In the genomic region with DNA sequence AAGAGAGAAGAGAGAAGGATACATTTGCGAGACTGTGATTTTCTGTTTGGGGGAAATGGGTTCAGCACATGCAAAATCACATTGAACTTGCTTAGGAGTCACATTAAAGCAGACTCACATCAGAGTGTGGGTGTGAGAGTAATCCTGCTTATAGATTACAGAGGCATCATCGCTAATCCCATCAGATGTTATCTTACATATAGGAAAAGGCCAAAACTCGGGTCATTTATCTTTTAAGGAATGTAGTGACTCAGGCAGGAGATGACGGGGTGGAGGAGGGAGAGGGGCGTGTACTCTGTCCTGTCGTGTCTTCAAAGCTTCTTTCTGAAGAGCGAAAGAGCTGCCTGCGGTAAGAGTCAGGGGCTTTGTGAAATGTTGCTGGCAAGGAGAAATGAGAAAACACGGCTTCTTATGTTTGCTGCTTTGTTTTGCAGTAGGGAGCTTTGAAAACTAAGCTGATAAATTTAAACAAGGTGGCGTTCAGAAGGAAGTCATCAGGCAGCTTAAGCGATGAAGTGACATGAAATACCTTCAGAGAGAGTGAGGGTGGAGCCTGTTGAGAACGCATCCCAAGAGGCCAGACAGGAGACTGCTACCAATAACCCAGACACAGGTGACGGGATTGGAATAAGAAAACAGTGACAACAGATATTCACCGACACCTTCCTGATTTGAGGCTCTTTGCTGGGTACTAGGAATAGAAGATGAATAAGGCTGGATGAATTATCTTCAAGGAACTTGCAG, we compare ENCODE assay signal across 12 cellular contexts. TPM values are rescaled to one million over a fixed set of nuclear protein-coding genes. Genes with fewer than 3 reads are reported as not detected.
DNase-seq lines count a peak whose midpoint lies in the region; ATAC-seq and TF ChIP-seq lines count a peak whose summit lies in the region.
"Had no signal": no experiment of that assay in that cellular context is flagged by ENCODE, and none has a peak within 500 bp of the region (broad histone marks: within the 10 kb centered on the region; RNA-seq: fewer than 3 reads in every experiment).

No MANE protein-coding gene starts in this region.

- no peaks in the 10 kb centered on the region for H3K9me3 ChIP-seq in HUES48 (ENCODE audit: control insufficient read depth, insufficient read depth, low read length)
- no peaks in the 10 kb centered on the region for H3K9me3 ChIP-seq in mesenchymal stem cell (ENCODE audit: control insufficient read depth, low read length)
- no peaks in the 10 kb centered on the region for H3K9me3 ChIP-seq in MM.1S (replicated peaks; ENCODE audit: insufficient read depth, low read length)
- H3K9me3 ChIP-seq: prostate gland had no signal

- H2BK120ac ChIP-seq in mesenchymal stem cell (ENCODE audit: low read depth, low read length), result no peak overlapping the region

- peak; percentile 84 for DNase-seq in AG10803 (ENCODE audit: low read depth)
- peak; percentile 46 for DNase-seq in astrocyte of the spinal cord (ENCODE audit: low read depth, low spot score)
- DNase-seq in mesenchymal stem cell, result peak; percentile 92
- no peak for DNase-seq in substantia nigra (lab: John Stamatoyannopoulos, UW)
- DNase-seq in MM.1S, result no peak
- DNase-seq: CD8-positive, alpha-beta memory T cell; effector memory CD4-positive, alpha-beta T cell; NCI-H774 had no signal

- H3K27me3 ChIP-seq in HUES48 (ENCODE audit: control insufficient read depth, insufficient read depth, low read length) (no peaks in the 10 kb centered on the region), mesenchymal stem cell (ENCODE audit: control insufficient read depth in 1 of 2, insufficient read depth in 1 of 2, low read length in 2 of 2) (no peaks in the 10 kb centered on the region), MM.1S (replicated peaks; ENCODE audit: insufficient read depth, low read length) (no peaks in the 10 kb centered on the region)

- no peak overlapping the region for H4K91ac ChIP-seq in mesenchymal stem cell (ENCODE audit: low read length)

- no peaks in the 10 kb centered on the region for H3K79me1 ChIP-seq in mesenchymal stem cell (replicated peaks; ENCODE audit: low read length, poor library complexity, severe bottlenecking)

- H4K20me1 ChIP-seq in MM.1S (ENCODE audit: insufficient read depth, low read length), result no peaks in the 10 kb centered on the region

- WGBS in mesenchymal stem cell, result 18% methylated on average over 14 of the region's 14 CpGs

- H3K18ac ChIP-seq in mesenchymal stem cell (ENCODE audit: low read depth in 1 of 2, low read length in 2 of 2), result peak overlapping the region in 1 of 2 experiments; percentile 28

- in situ Hi-C loops in astrocyte of the spinal cord (cut with HindIII; ENCODE audit: low sequenced_read_pairs), result no loop called here

- H3K4me3 ChIP-seq in AG10803 (ENCODE audit: low read length) (peak overlapping the region; percentile 1; the same call in 1 of the 2 replicates), HUES48 (ENCODE audit: low read depth, low read length) (no peak overlapping the region), astrocyte of the spinal cord (ENCODE audit: low read depth, low read length) (no peak overlapping the region), mesenchymal stem cell (ENCODE audit: insufficient read depth in 1 of 2, low read depth in 1 of 2, low read length in 2 of 2) (peak overlapping the region in 1 of 2 experiments; percentile 52), MM.1S (ENCODE audit: low read length) (no peak overlapping the region)
- H3K4me3 ChIP-seq: prostate gland had no signal

- H3K36me3 ChIP-seq in HUES48 (ENCODE audit: control insufficient read depth, insufficient read depth, low read length), result no peaks in the 10 kb centered on the region
- no peaks in the 10 kb centered on the region for H3K36me3 ChIP-seq in mesenchymal stem cell (ENCODE audit: control insufficient read depth in 1 of 2, insufficient read depth in 2 of 2, low read depth in 1 of 2, low read length in 2 of 2)
- H3K36me3 ChIP-seq in MM.1S (replicated peaks; ENCODE audit: insufficient read depth, low read length), result no peaks in the 10 kb centered on the region
- H3K36me3 ChIP-seq: prostate gland had no signal

- H2AFZ ChIP-seq in mesenchymal stem cell (ENCODE audit: low read depth, low read length), result no peak overlapping the region
- H2AFZ ChIP-seq in MM.1S (ENCODE audit: low read length), result no peak overlapping the region

- no peak overlapping the region for H3K23ac ChIP-seq in mesenchymal stem cell (ENCODE audit: low read length in 2 of 2)

- no peak overlapping the region for H3K4ac ChIP-seq in mesenchymal stem cell (ENCODE audit: low read depth in 1 of 2, low read length in 2 of 2)

- H3K4me2 ChIP-seq in mesenchymal stem cell (ENCODE audit: low read length, poor library complexity, severe bottlenecking) (peak overlapping the region; percentile 7), MM.1S (ENCODE audit: low read depth, low read length) (no peak overlapping the region)

- no peak overlapping the region for H3K14ac ChIP-seq in mesenchymal stem cell (ENCODE audit: low read length in 2 of 2)

- no peak overlapping the region for H2BK15ac ChIP-seq in mesenchymal stem cell (ENCODE audit: low read depth, poor library complexity, severe bottlenecking)

- peaks cover 14% of the 10 kb centered on the region for H3K4me1 ChIP-seq in HUES48 (ENCODE audit: control insufficient read depth, insufficient read depth, low read length)
- peaks cover 11% of the 10 kb centered on the region for H3K4me1 ChIP-seq in mesenchymal stem cell (ENCODE audit: control insufficient read depth, insufficient read depth, low read depth, low read length)
- H3K4me1 ChIP-seq in MM.1S (ENCODE audit: low read length), result no peaks in the 10 kb centered on the region
- H3K4me1 ChIP-seq: prostate gland had no signal

- H3K79me2 ChIP-seq in MM.1S (ENCODE audit: low read length), result no peaks in the 10 kb centered on the region

- no peaks in the 10 kb centered on the region for H3K9me2 ChIP-seq in MM.1S (replicated peaks; ENCODE audit: insufficient read depth, low read length)

- ATAC-seq in HG03196 (IDR thresholded peaks at IDR 0.05; ENCODE audit: unreplicated experiment) (no peak), GM21825 (IDR thresholded peaks at IDR 0.05; ENCODE audit: unreplicated experiment) (no peak)

- no peak overlapping the region for H2AK5ac ChIP-seq in mesenchymal stem cell (ENCODE audit: low read length, severe bottlenecking)

- H2BK12ac ChIP-seq in mesenchymal stem cell (ENCODE audit: low read length in 2 of 2), result peak overlapping the region in 1 of 2 experiments; percentile 21

- H3K27ac ChIP-seq in HUES48 (ENCODE audit: low read depth, low read length), result peak overlapping the region; percentile 25
- no peak overlapping the region for H3K27ac ChIP-seq in mesenchymal stem cell (ENCODE audit: low read length, poor library complexity, severe bottlenecking)
- H3K27ac ChIP-seq in substantia nigra (ENCODE audit: low read depth, low read length, poor library complexity, severe bottlenecking), result no peak overlapping the region
- H3K27ac ChIP-seq in MM.1S (ENCODE audit: low read length), result no peak overlapping the region
- H3K27ac ChIP-seq: prostate gland had no signal

- H2BK5ac ChIP-seq in mesenchymal stem cell (ENCODE audit: low read depth, low read length, poor library complexity, severe bottlenecking), result no peak overlapping the region

- no peaks in the 10 kb centered on the region for H3F3A ChIP-seq in MM.1S (ENCODE audit: insufficient read depth, low read length)

- H4K8ac ChIP-seq in mesenchymal stem cell (ENCODE audit: low read length), result no peak overlapping the region

- H3K9ac ChIP-seq in HUES48 (ENCODE audit: low read depth, low read length), result no peak overlapping the region
- H3K9ac ChIP-seq in mesenchymal stem cell (ENCODE audit: low read length), result peak overlapping the region; percentile 45
- H3K9ac ChIP-seq in MM.1S (ENCODE audit: low read length), result no peak overlapping the region

- TF ChIP-seq CTCF in AG10803 (conservative IDR thresholded peaks at IDR 0.05; ENCODE audit: low read length), result no peak
- no peak for TF ChIP-seq CTCF in astrocyte of the spinal cord (IDR thresholded peaks at IDR 0.05; ENCODE audit: low read depth, low read length)
- no peak for TF ChIP-seq CTCF in MM.1S (IDR thresholded peaks at IDR 0.05; ENCODE audit: low read length)

RNA-seq across cellular contexts. Expression of a gene that starts 2.2 kb away (rescaled TPM):
- polyA plus RNA-seq in mesenchymal stem cell (2013, experiment 1 of 2), result not detected
- polyA plus RNA-seq in mesenchymal stem cell (2013, experiment 2 of 2), result not detected
- polyA plus RNA-seq: CD8-positive, alpha-beta memory T cell had no signal

RNA-seq across cellular contexts. Expression of a gene that starts 7.9 kb away (rescaled TPM):
- not detected for polyA plus RNA-seq in mesenchymal stem cell (2013, experiment 1 of 2)
- polyA plus RNA-seq in mesenchymal stem cell (2013, experiment 2 of 2), result not detected
- polyA plus RNA-seq: CD8-positive, alpha-beta memory T cell had no signal

RNA-seq across cellular contexts. Expression of a gene that starts 23.9 kb away (rescaled TPM):
- 31.4 TPM for polyA plus RNA-seq in mesenchymal stem cell (2013, experiment 1 of 2)
- polyA plus RNA-seq in mesenchymal stem cell (2013, experiment 2 of 2), result 30.7 TPM

RNA-seq across cellular contexts. Expression of a gene that starts 29.3 kb away (rescaled TPM):
- polyA plus RNA-seq in mesenchymal stem cell (2013, experiment 1 of 2), result 40.0 TPM
- 39.1 TPM for polyA plus RNA-seq in mesenchymal stem cell (2013, experiment 2 of 2)

Comparison
In these comparisons a context has a peak if more than half of its experiments do, and no peak if none do; other contexts are left out.
1. DNase-seq: peak in AG10803 (single experiment), astrocyte of the spinal cord (single experiment) and mesenchymal stem cell (single experiment); none in substantia nigra (0 of 49) and MM.1S (single experiment).